19 cellular contexts compared by ENCODE assay signal in genomic region chr7:117169907-117170306, GRCh38.
DNase-seq lines count a peak whose midpoint lies in the region; ATAC-seq and TF ChIP-seq lines count a peak whose summit lies in the region.
"Had no signal": no experiment of that assay in that cellular context is flagged by ENCODE, and none has a peak within 500 bp of the region (broad histone marks: within the 10 kb centered on the region; RNA-seq: fewer than 3 reads in every experiment).

No MANE protein-coding gene starts in this region.

- H3K9ac ChIP-seq in endodermal cell (ENCODE audit: extremely low read depth, low read length, poor library complexity, severe bottlenecking): no peak overlapping the region
- H3K9ac ChIP-seq: GM23248 had no signal

- intact Hi-C loops in right cardiac atrium (cut with DNase I): no loop called here

- H3K4me3 ChIP-seq in right cardiac atrium (ENCODE audit: low read length) (no peak overlapping the region), endodermal cell (ENCODE audit: low read length) (no peak overlapping the region)
- H3K4me3 ChIP-seq: adrenal gland, GM23248, Peyer's patch, prostate gland had no signal

- no peaks in the 10 kb centered on the region for H3K36me3 Mint-ChIP-seq in endodermal cell (ENCODE audit: low read depth)

- ATAC-seq in right cardiac atrium: no peak
- ATAC-seq: foreskin keratinocyte; stimulated activated effector memory CD8-positive, alpha-beta T cell treated with anti-CD3 and anti-CD28 coated beads, Interleukin-12 subunit alpha, Interleukin-12 subunit beta, amount 100 ng/mL, for 72 hours had no signal

- no peaks in the 10 kb centered on the region for H3K9me3 Mint-ChIP-seq in endodermal cell
- H3K9me3 Mint-ChIP-seq: activated CD4-positive, alpha-beta T cell treated with anti-CD3 and anti-CD28 coated beads, Interleukin-2, amount 10 ng/mL, durations not matched to agents 7 days and 5 days; stimulated activated effector memory CD8-positive, alpha-beta T cell treated with anti-CD3 and anti-CD28 coated beads, Interleukin-12 subunit alpha, Interleukin-12 subunit beta, amount 100 ng/mL, for 72 hours had no signal

- no peak overlapping the region for H3K4me3 Mint-ChIP-seq in endodermal cell
- H3K4me3 Mint-ChIP-seq: activated CD4-positive, alpha-beta T cell treated with anti-CD3 and anti-CD28 coated beads, Interleukin-2, amount 10 ng/mL, durations not matched to agents 7 days and 5 days; stimulated activated effector memory CD8-positive, alpha-beta T cell treated with anti-CD3 and anti-CD28 coated beads, Interleukin-12 subunit alpha, Interleukin-12 subunit beta, amount 100 ng/mL, for 72 hours had no signal

- H3K27me3 Mint-ChIP-seq in endodermal cell (ENCODE audit: insufficient read depth): no peaks in the 10 kb centered on the region
- H3K27me3 Mint-ChIP-seq: activated CD4-positive, alpha-beta T cell treated with anti-CD3 and anti-CD28 coated beads, Interleukin-2, amount 10 ng/mL, durations not matched to agents 7 days and 5 days had no signal

- H3K27ac ChIP-seq in right cardiac atrium (ENCODE audit: low read length): no peak overlapping the region
- no peak overlapping the region for H3K27ac ChIP-seq in endodermal cell (ENCODE audit: low read depth, low read length)
- H3K27ac ChIP-seq: adrenal gland, foreskin keratinocyte, GM23248, Peyer's patch, prostate gland had no signal

- no peaks in the 10 kb centered on the region for H3K36me3 ChIP-seq in endodermal cell (ENCODE audit: control insufficient read depth, insufficient read depth, low read length)
- H3K36me3 ChIP-seq: adrenal gland, Peyer's patch, prostate gland had no signal

- H3K27me3 ChIP-seq in right cardiac atrium (ENCODE audit: control insufficient read depth, insufficient read depth): no peaks in the 10 kb centered on the region
- H3K27me3 ChIP-seq in endodermal cell (ENCODE audit: control insufficient read depth, insufficient read depth, low read length, poor library complexity, severe bottlenecking): no peaks in the 10 kb centered on the region
- H3K27me3 ChIP-seq: adrenal gland, foreskin keratinocyte, Peyer's patch had no signal

- DNase-seq in COR-L47 (lab: John Stamatoyannopoulos, UW) (peak; percentile 68), NCI-H1092 (lab: John Stamatoyannopoulos, UW) (peak; percentile 50), T1000 (lab: John Stamatoyannopoulos, UW) (peak; percentile 7), kidney glomerular epithelial cell (lab: John Stamatoyannopoulos, UW) (peak; percentile 91), right cardiac atrium (no peak), hepatic stellate cell (ENCODE audit: low spot score) (no peak), activated gamma-delta T cell (lab: John Stamatoyannopoulos, UW) (no peak), endodermal cell (no peak)
- DNase-seq: activated CD4-positive, alpha-beta T cell treated with anti-CD3 and anti-CD28 coated beads, Interleukin-2, amount 10 ng/mL, durations not matched to agents 7 days and 5 days; activated T-cell treated with anti-CD3 and anti-CD28 coated beads, Interleukin-2, amount 50 U/mL, for 48 hours; GM23248; Kasumi-1; Peyer's patch; stimulated activated CD4-positive, alpha-beta T cell treated with anti-CD3 and anti-CD28 coated beads, Interleukin-4, amount 100 ng/mL, for 1 hour; T-helper 2 cell had no signal

- H3K4me1 Mint-ChIP-seq in endodermal cell: peaks cover 6% of the 10 kb centered on the region
- H3K4me1 Mint-ChIP-seq: activated CD4-positive, alpha-beta T cell treated with anti-CD3 and anti-CD28 coated beads, Interleukin-2, amount 10 ng/mL, durations not matched to agents 7 days and 5 days; stimulated activated effector memory CD8-positive, alpha-beta T cell treated with anti-CD3 and anti-CD28 coated beads, Interleukin-12 subunit alpha, Interleukin-12 subunit beta, amount 100 ng/mL, for 72 hours had no signal

- no peak for TF ChIP-seq CTCF in endodermal cell (conservative IDR thresholded peaks at IDR 0.05)

- no peaks in the 10 kb centered on the region for H3K9me3 ChIP-seq in right cardiac atrium (ENCODE audit: control insufficient read depth, low read length)
- no peaks in the 10 kb centered on the region for H3K9me3 ChIP-seq in endodermal cell (ENCODE audit: control insufficient read depth, low read length)
- H3K9me3 ChIP-seq: adrenal gland, Peyer's patch, prostate gland had no signal

- peaks cover 4% of the 10 kb centered on the region for H3K4me1 ChIP-seq in right cardiac atrium (ENCODE audit: control insufficient read depth, insufficient read depth, low read length)
- no peaks in the 10 kb centered on the region for H3K4me1 ChIP-seq in endodermal cell (ENCODE audit: control insufficient read depth, insufficient read depth, low read length)
- H3K4me1 ChIP-seq: adrenal gland, foreskin keratinocyte, Peyer's patch, prostate gland had no signal

- WGBS in right cardiac atrium: 78% methylated on average over 4 of the region's 4 CpGs
- 94 to 96% methylated on average over 4 of the region's 4 CpGs for WGBS in endodermal cell (ENCODE audit: insufficient coverage in 1 of 2, insufficient read length in 1 of 2), 2 experiments

- no peak overlapping the region for H3K27ac Mint-ChIP-seq in endodermal cell
- H3K27ac Mint-ChIP-seq: activated CD4-positive, alpha-beta T cell treated with anti-CD3 and anti-CD28 coated beads, Interleukin-2, amount 10 ng/mL, durations not matched to agents 7 days and 5 days; stimulated activated effector memory CD8-positive, alpha-beta T cell treated with anti-CD3 and anti-CD28 coated beads, Interleukin-12 subunit alpha, Interleukin-12 subunit beta, amount 100 ng/mL, for 72 hours had no signal

Comparison
In these comparisons a context has a peak if more than half of its experiments do, and no peak if none do; other contexts are left out.
1. DNase-seq: peak in COR-L47 (single experiment), NCI-H1092 (single experiment), T1000 (single experiment) and kidney glomerular epithelial cell (single experiment); none in right cardiac atrium (0 of 3), hepatic stellate cell (single experiment), activated gamma-delta T cell (single experiment) and endodermal cell (single experiment).